10 cellular contexts compared by ENCODE assay signal in genomic region chr21:46294647-46295176, GRCh38. TPM values are rescaled to one million over a fixed set of nuclear protein-coding genes. Genes with fewer than 3 reads are reported as not detected.
DNase-seq lines count a peak whose midpoint lies in the region; ATAC-seq and FAIRE-seq lines count a peak whose summit lies in the region.
"Had no signal": no experiment of that assay in that cellular context is flagged by ENCODE, and none has a peak within 500 bp of the region (broad histone marks: within the 10 kb centered on the region; RNA-seq: fewer than 3 reads in every experiment).

No MANE protein-coding gene starts in this region.

- H3K4me1 Mint-ChIP-seq in activated CD4-positive, alpha-beta memory T cell treated with anti-CD3 and anti-CD28 coated beads for 36 hours (ENCODE audit: low read depth): peaks cover 17% of the 10 kb centered on the region
- H3K4me1 Mint-ChIP-seq in CD8-positive, alpha-beta memory T cell: peaks cover 3 to 28% (median 7%) of the 10 kb centered on the region in 3 donors

- CTCF ChIA-PET in activated CD4-positive, alpha-beta memory T cell treated with anti-CD3 and anti-CD28 coated beads for 36 hours (lab: Charles Lee): no interaction called here
- CTCF ChIA-PET in CD8-positive, alpha-beta memory T cell (lab: Charles Lee): no interaction called here

- POLR2A ChIA-PET in activated CD4-positive, alpha-beta memory T cell treated with anti-CD3 and anti-CD28 coated beads for 36 hours (lab: Charles Lee): interaction anchor here (0.7 kb wide), 1 partner anchor 31 kb away, joined by 3 read pairs; a partner anchor contains a TSS
- POLR2A ChIA-PET in CD8-positive, alpha-beta memory T cell (lab: Charles Lee): no interaction called here

- no peak for FAIRE-seq in small intestine (lab: Jason Lieb, UNC)

- peak overlapping the region; percentile 42 for H3K27ac Mint-ChIP-seq in activated CD4-positive, alpha-beta memory T cell treated with anti-CD3 and anti-CD28 coated beads for 36 hours
- peak overlapping the region in 1 of 8 donors; percentile 12 for H3K27ac Mint-ChIP-seq in CD8-positive, alpha-beta memory T cell
- H3K27ac Mint-ChIP-seq: activated naive CD4-positive, alpha-beta T cell treated with anti-CD3 and anti-CD28 coated beads, Interleukin-2, amount 50 U/mL, for 24 hours had no signal

- H3K36me3 Mint-ChIP-seq in activated CD4-positive, alpha-beta memory T cell treated with anti-CD3 and anti-CD28 coated beads for 36 hours: peaks cover 22% of the 10 kb centered on the region
- peaks cover 0 to 12% (median 5%) of the 10 kb centered on the region in 3 donors for H3K36me3 Mint-ChIP-seq in CD8-positive, alpha-beta memory T cell

- H3K4me1 ChIP-seq in ACC112 (ENCODE audit: control insufficient read depth, insufficient read depth, low read length, unreplicated experiment) (peaks cover 22% of the 10 kb centered on the region), small intestine (ENCODE audit: control insufficient read depth in 2 of 2, insufficient read depth in 1 of 2, low read depth in 1 of 2, low read length in 1 of 2) (no peaks in the 10 kb centered on the region)
- H3K4me1 ChIP-seq in effector memory CD4-positive, alpha-beta T cell (ENCODE audit: control insufficient read depth, insufficient read depth, low read length, poor library complexity, severe bottlenecking): peaks cover 15% of the 10 kb centered on the region
- no peaks in the 10 kb centered on the region for H3K4me1 ChIP-seq in CD8-positive, alpha-beta memory T cell (ENCODE audit: insufficient read depth, low read length)

- ATAC-seq in HG03139 (IDR thresholded peaks at IDR 0.05; ENCODE audit: unreplicated experiment): no peak

- no peaks in the 10 kb centered on the region for H3K79me2 ChIP-seq in ACC112 (ENCODE audit: control insufficient read depth, insufficient read depth, low read length, unreplicated experiment)

- H3K4me3 ChIP-seq in ACC112 (ENCODE audit: low read depth, low read length): no peak overlapping the region
- no peak overlapping the region for H3K4me3 ChIP-seq in effector memory CD4-positive, alpha-beta T cell (ENCODE audit: insufficient read depth, low read depth, low read length, poor library complexity, severe bottlenecking)
- no peak overlapping the region for H3K4me3 ChIP-seq in CD8-positive, alpha-beta memory T cell (ENCODE audit: low read length)
- H3K4me3 ChIP-seq in small intestine (ENCODE audit: low read depth in 1 of 2, low read length in 2 of 2): no peak overlapping the region

- H3K4me3 Mint-ChIP-seq in activated CD4-positive, alpha-beta memory T cell treated with anti-CD3 and anti-CD28 coated beads for 36 hours: no peak overlapping the region
- H3K4me3 Mint-ChIP-seq in CD8-positive, alpha-beta memory T cell: no peak overlapping the region
- H3K4me3 Mint-ChIP-seq: activated naive CD4-positive, alpha-beta T cell treated with anti-CD3 and anti-CD28 coated beads, Interleukin-2, amount 50 U/mL, for 24 hours; memory B cell had no signal

- no peaks in the 10 kb centered on the region for H3K27me3 ChIP-seq in ACC112 (ENCODE audit: insufficient read depth, low read length)
- no peaks in the 10 kb centered on the region for H3K27me3 ChIP-seq in effector memory CD4-positive, alpha-beta T cell (replicated peaks; ENCODE audit: control insufficient read depth, insufficient read depth, low read length, poor library complexity, severe bottlenecking)
- no peaks in the 10 kb centered on the region for H3K27me3 ChIP-seq in CD8-positive, alpha-beta memory T cell (ENCODE audit: insufficient read depth, low read length, poor library complexity, severe bottlenecking)
- H3K27me3 ChIP-seq in small intestine (ENCODE audit: control insufficient read depth in 2 of 2, insufficient read depth in 2 of 2, low read length in 2 of 2): no peaks in the 10 kb centered on the region

- intact Hi-C loops in activated CD4-positive, alpha-beta memory T cell treated with anti-CD3 and anti-CD28 coated beads for 36 hours (cut with micrococcal nuclease): no loop called here

- no peaks in the 10 kb centered on the region for H3K9me3 Mint-ChIP-seq in activated CD4-positive, alpha-beta memory T cell treated with anti-CD3 and anti-CD28 coated beads for 36 hours
- H3K9me3 Mint-ChIP-seq in CD8-positive, alpha-beta memory T cell: peaks cover 0 to 2% (median 0%) of the 10 kb centered on the region in 5 donors
- H3K9me3 Mint-ChIP-seq: activated naive CD4-positive, alpha-beta T cell treated with anti-CD3 and anti-CD28 coated beads, Interleukin-2, amount 50 U/mL, for 24 hours; memory B cell had no signal

- WGBS in small intestine, 3 donors: 60 to 72% (median 63%) methylated on average over 10 of the region's 10 CpGs

- no peak overlapping the region for H2AFZ ChIP-seq in ACC112 (ENCODE audit: low read length, unreplicated experiment)

- H3K36me3 ChIP-seq in ACC112 (ENCODE audit: insufficient read depth, low read length): peaks cover 15% of the 10 kb centered on the region; the same call in 1 of the 2 replicates
- H3K36me3 ChIP-seq in effector memory CD4-positive, alpha-beta T cell (ENCODE audit: control insufficient read depth, insufficient read depth, low read length): peaks cover 5% of the 10 kb centered on the region
- H3K36me3 ChIP-seq in CD8-positive, alpha-beta memory T cell (ENCODE audit: insufficient read depth, low read length): peaks cover 6% of the 10 kb centered on the region
- peaks cover 3 to 4% of the 10 kb centered on the region in 2 donors for H3K36me3 ChIP-seq in small intestine (ENCODE audit: control insufficient read depth in 2 of 2, insufficient read depth in 2 of 2, low read length in 2 of 2)

- peak; percentile 65 for DNase-seq in HCEC 1CT
- peak; percentile 15 for DNase-seq in activated CD4-positive, alpha-beta memory T cell treated with anti-CD3 and anti-CD28 coated beads for 36 hours
- DNase-seq in iris pigment epithelial cell (ENCODE audit: low read depth): peak; percentile 71
- DNase-seq in effector memory CD4-positive, alpha-beta T cell: no peak
- DNase-seq in CD8-positive, alpha-beta memory T cell: no peak
- DNase-seq in small intestine: no peak

- peak overlapping the region; percentile 71 for H3K27ac ChIP-seq in ACC112 (ENCODE audit: low read depth, low read length)
- H3K27ac ChIP-seq in effector memory CD4-positive, alpha-beta T cell (ENCODE audit: insufficient read depth, low read length, poor library complexity, severe bottlenecking): no peak overlapping the region
- no peak overlapping the region for H3K27ac ChIP-seq in CD8-positive, alpha-beta memory T cell (ENCODE audit: low read depth, low read length)
- H3K27ac ChIP-seq in small intestine (ENCODE audit: low read depth in 1 of 2, low read length in 1 of 2): no peak overlapping the region

- H3K27me3 Mint-ChIP-seq in activated CD4-positive, alpha-beta memory T cell treated with anti-CD3 and anti-CD28 coated beads for 36 hours: peaks cover 2% of the 10 kb centered on the region
- peaks cover 3 to 5% of the 10 kb centered on the region in 2 donors for H3K27me3 Mint-ChIP-seq in CD8-positive, alpha-beta memory T cell
- H3K27me3 Mint-ChIP-seq: memory B cell had no signal

- H3K9me3 ChIP-seq in effector memory CD4-positive, alpha-beta T cell (ENCODE audit: control insufficient read depth, low read length): no peaks in the 10 kb centered on the region
- H3K9me3 ChIP-seq in CD8-positive, alpha-beta memory T cell (ENCODE audit: low read length): no peaks in the 10 kb centered on the region
- H3K9me3 ChIP-seq in small intestine (ENCODE audit: control insufficient read depth, low read depth): no peaks in the 10 kb centered on the region

RNA-seq across cellular contexts. Expression of gene YBEY, which starts 8.6 kb away (rescaled TPM):
- 10 to 100 TPM; 14.4 to 14.8 TPM for total RNA-seq in activated CD4-positive, alpha-beta memory T cell treated with anti-CD3 and anti-CD28 coated beads for 36 hours
- total RNA-seq in CD8-positive, alpha-beta memory T cell: 10 to 100 TPM; 16.7 to 18.6 TPM
- 21.0 TPM for polyA plus RNA-seq in CD8-positive, alpha-beta memory T cell
- polyA plus RNA-seq in small intestine: 10 to 100 TPM; 14.7 to 45.7 (median 24.6) TPM

RNA-seq across cellular contexts. Expression of gene MCM3AP, which starts 9.3 kb away (rescaled TPM):
- 100 to 1,000 TPM; 117 to 126 TPM for total RNA-seq in activated CD4-positive, alpha-beta memory T cell treated with anti-CD3 and anti-CD28 coated beads for 36 hours
- total RNA-seq in CD8-positive, alpha-beta memory T cell: 100 to 1,000 TPM; 131 to 133 TPM
- 56.7 TPM for polyA plus RNA-seq in CD8-positive, alpha-beta memory T cell
- polyA plus RNA-seq in small intestine: 10 to 100 TPM; 38.3 to 42.7 (median 42.5) TPM

RNA-seq across cellular contexts. Expression of gene C21orf58, which starts 29.0 kb away (rescaled TPM):
- 10 to 100 TPM; 25.8 to 28.1 TPM for total RNA-seq in activated CD4-positive, alpha-beta memory T cell treated with anti-CD3 and anti-CD28 coated beads for 36 hours
- 10 to 100 TPM; 13.4 to 14.5 TPM for total RNA-seq in CD8-positive, alpha-beta memory T cell
- polyA plus RNA-seq in CD8-positive, alpha-beta memory T cell: 0.62 TPM
- 1 to 10 TPM in 2 of 3 donors, under 1 TPM in 1; 0.54 to 5.2 (median 1.3) TPM for polyA plus RNA-seq in small intestine

RNA-seq across cellular contexts. Expression of gene PCNT, which starts 29.2 kb away (rescaled TPM):
- total RNA-seq in activated CD4-positive, alpha-beta memory T cell treated with anti-CD3 and anti-CD28 coated beads for 36 hours: 10 to 100 TPM; 48.5 to 50.6 TPM
- total RNA-seq in CD8-positive, alpha-beta memory T cell: 10 to 100 TPM; 54.8 to 60.1 TPM
- 27.1 TPM for polyA plus RNA-seq in CD8-positive, alpha-beta memory T cell
- 10 to 100 TPM in 2 of 3 donors, 1 to 10 TPM in 1; 9.2 to 15.4 (median 10.5) TPM for polyA plus RNA-seq in small intestine

Comparison
In these comparisons a context has a peak if more than half of its experiments do, and no peak if none do; other contexts are left out.
1. DNase-seq: peak in HCEC 1CT (single experiment), activated CD4-positive, alpha-beta memory T cell treated with anti-CD3 and anti-CD28 coated beads for 36 hours (single experiment) and iris pigment epithelial cell (single experiment); none in effector memory CD4-positive, alpha-beta T cell (0 of 3), CD8-positive, alpha-beta memory T cell (0 of 5) and small intestine (single experiment).